11 cellular contexts compared by ENCODE assay signal in the genomic region with DNA sequence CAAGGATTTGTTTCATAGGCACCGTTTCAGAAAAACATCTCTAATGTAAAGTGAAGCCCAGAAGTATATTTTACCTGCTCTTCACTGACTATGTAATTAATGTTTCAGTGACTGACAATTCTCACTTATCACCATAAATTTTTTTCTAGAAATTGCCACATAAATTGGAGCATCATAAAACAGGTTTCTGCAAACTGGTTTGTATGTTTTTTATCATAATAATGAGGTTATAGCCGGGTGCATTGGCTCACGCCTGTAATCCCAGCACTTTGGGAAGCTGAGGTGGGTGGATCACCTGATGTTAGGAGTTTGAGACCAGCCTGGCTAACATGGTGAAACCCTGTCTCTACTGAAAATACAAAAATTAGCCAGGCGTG. TPM values are rescaled to one million over a fixed set of nuclear protein-coding genes. Genes with fewer than 3 reads are reported as not detected.
DNase-seq lines count a peak whose midpoint lies in the region; ATAC-seq and TF ChIP-seq lines count a peak whose summit lies in the region.
"Had no signal": no experiment of that assay in that cellular context is flagged by ENCODE, and none has a peak within 500 bp of the region (broad histone marks: within the 10 kb centered on the region; RNA-seq: fewer than 3 reads in every experiment).

No MANE protein-coding gene starts in this region.

- H3K27me3 Mint-ChIP-seq in activated CD4-positive, alpha-beta T cell treated with anti-CD3 and anti-CD28 coated beads, Interleukin-2, amount 10 ng/mL, durations not matched to agents 24 days and 14 days, result no peaks in the 10 kb centered on the region
- H3K27me3 Mint-ChIP-seq in endodermal cell (ENCODE audit: insufficient read depth), result no peaks in the 10 kb centered on the region

- H3K36me3 ChIP-seq in OCI-LY3 (replicated peaks; ENCODE audit: low read depth, low read length) (no peaks in the 10 kb centered on the region), endodermal cell (ENCODE audit: control insufficient read depth, insufficient read depth, low read length) (no peaks in the 10 kb centered on the region), spleen (no peaks in the 10 kb centered on the region), brain microvascular endothelial cell (replicated peaks) (no peaks in the 10 kb centered on the region), left lung (no peaks in the 10 kb centered on the region)
- H3K36me3 ChIP-seq: WERI-Rb-1 had no signal

- H3K4me1 ChIP-seq in OCI-LY3 (ENCODE audit: low read length) (peaks cover 81% of the 10 kb centered on the region), endodermal cell (ENCODE audit: control insufficient read depth, insufficient read depth, low read length) (no peaks in the 10 kb centered on the region), spleen (peaks cover 56 to 100% (median 92%) of the 10 kb centered on the region in 6 donors), left lung (peaks cover 12 to 32% of the 10 kb centered on the region in 2 donors)

- no peaks in the 10 kb centered on the region; the same call in 1 of the 2 replicates for H3K27me3 ChIP-seq in OCI-LY3 (ENCODE audit: low read depth, low read length)
- H3K27me3 ChIP-seq in endodermal cell (ENCODE audit: control insufficient read depth, insufficient read depth, low read length, poor library complexity, severe bottlenecking), result no peaks in the 10 kb centered on the region
- no peaks in the 10 kb centered on the region for H3K27me3 ChIP-seq in spleen (replicated peaks in 1 of 7)
- H3K27me3 ChIP-seq in brain microvascular endothelial cell (replicated peaks), result no peaks in the 10 kb centered on the region
- no peaks in the 10 kb centered on the region for H3K27me3 ChIP-seq in left lung

- no peak for ATAC-seq in left lung

- H3K9me3 ChIP-seq in OCI-LY3 (ENCODE audit: insufficient read depth, low read length) (peaks cover 11% of the 10 kb centered on the region; the same call in 1 of the 2 replicates), endodermal cell (ENCODE audit: control insufficient read depth, low read length) (no peaks in the 10 kb centered on the region), spleen (no peaks in the 10 kb centered on the region), left lung (no peaks in the 10 kb centered on the region)

- H3K9ac ChIP-seq in OCI-LY3 (ENCODE audit: low read length) (peak overlapping the region; percentile 49; the same call in 1 of the 2 replicates), endodermal cell (ENCODE audit: extremely low read depth, low read length, poor library complexity, severe bottlenecking) (no peak overlapping the region)

- H3K27ac ChIP-seq in OCI-LY3 (ENCODE audit: low read length), result peak overlapping the region; percentile 91; the same call in 1 of the 2 replicates
- no peak overlapping the region for H3K27ac ChIP-seq in endodermal cell (ENCODE audit: low read depth, low read length)
- H3K27ac ChIP-seq in spleen, result peak overlapping the region; percentile 88 to 96 (median 90)
- H3K27ac ChIP-seq in brain microvascular endothelial cell, result no peak overlapping the region
- H3K27ac ChIP-seq in left lung, result peak overlapping the region in 1 of 2 donors; percentile 70

- H3K4me1 Mint-ChIP-seq in activated CD4-positive, alpha-beta T cell treated with anti-CD3 and anti-CD28 coated beads, Interleukin-2, amount 10 ng/mL, durations not matched to agents 24 days and 14 days, result peaks cover 45% of the 10 kb centered on the region
- peaks cover 27% of the 10 kb centered on the region for H3K4me1 Mint-ChIP-seq in endodermal cell

- WGBS in endodermal cell (ENCODE audit: insufficient coverage in 1 of 2, insufficient read length in 1 of 2), 2 experiments, result 91 to 92% methylated on average over 4 of the region's 4 CpGs
- WGBS in spleen, 5 donors, result 60 to 73% (median 64%) methylated on average over 4 of the region's 4 CpGs

- H3K4me3 ChIP-seq in OCI-LY3 (ENCODE audit: low read length), result no peak overlapping the region
- H3K4me3 ChIP-seq in endodermal cell (ENCODE audit: low read length), result no peak overlapping the region
- no peak overlapping the region for H3K4me3 ChIP-seq in spleen
- H3K4me3 ChIP-seq in brain microvascular endothelial cell (ENCODE audit: low read depth, low read length), result no peak overlapping the region
- no peak overlapping the region for H3K4me3 ChIP-seq in left lung

- TF ChIP-seq CTCF in OCI-LY3 (IDR thresholded peaks at IDR 0.05; ENCODE audit: low read depth, low read length) (no peak), endodermal cell (conservative IDR thresholded peaks at IDR 0.05) (no peak), spleen (IDR thresholded peaks at IDR 0.05 in 8 of 11, conservative IDR thresholded peaks at IDR 0.05 in 3 of 11) (no peak), brain microvascular endothelial cell (IDR thresholded peaks at IDR 0.05; ENCODE audit: low read depth, low read length, missing control alignments) (no peak), left lung (IDR thresholded peaks at IDR 0.05) (no peak)

- peak; percentile 44 for DNase-seq in activated CD4-positive, alpha-beta T cell treated with anti-CD3 and anti-CD28 coated beads, Interleukin-2, amount 10 ng/mL, durations not matched to agents 24 days and 14 days
- no peak for DNase-seq in activated CD4-positive, alpha-beta T cell treated with anti-CD3 and anti-CD28 coated beads, Interleukin-2, amount 50 U/mL, for 1 hour
- DNase-seq in endodermal cell (no peak), spleen (no peak), brain microvascular endothelial cell (no peak), AG20443 (ENCODE audit: low spot score) (no peak), left lung (no peak)
- DNase-seq: activated effector memory CD4-positive, alpha-beta T cell treated with Interleukin-2 at 50 U/mL for 16 hours; cortex of kidney; WERI-Rb-1 had no signal

- no peaks in the 10 kb centered on the region for H3K9me3 Mint-ChIP-seq in activated CD4-positive, alpha-beta T cell treated with anti-CD3 and anti-CD28 coated beads, Interleukin-2, amount 10 ng/mL, durations not matched to agents 24 days and 14 days
- H3K9me3 Mint-ChIP-seq in endodermal cell, result no peaks in the 10 kb centered on the region

- H3K4me3 Mint-ChIP-seq in activated CD4-positive, alpha-beta T cell treated with anti-CD3 and anti-CD28 coated beads, Interleukin-2, amount 10 ng/mL, durations not matched to agents 24 days and 14 days, result no peak overlapping the region
- no peak overlapping the region for H3K4me3 Mint-ChIP-seq in endodermal cell

- TF ChIP-seq POLR2A in spleen (IDR thresholded peaks at IDR 0.05), result no peak

- no peak overlapping the region for H2AFZ ChIP-seq in OCI-LY3 (ENCODE audit: low read depth, low read length)

- in situ Hi-C loops in brain microvascular endothelial cell (cut with HindIII; ENCODE audit: low pct_ligation_motif_present, low sequenced_read_pairs), result loop anchor here (25.0 kb wide), 1 partner anchor 90 kb away; no protein-coding TSS in a partner anchor

- H3K36me3 Mint-ChIP-seq in activated CD4-positive, alpha-beta T cell treated with anti-CD3 and anti-CD28 coated beads, Interleukin-2, amount 10 ng/mL, durations not matched to agents 24 days and 14 days (ENCODE audit: low read depth), result no peaks in the 10 kb centered on the region
- H3K36me3 Mint-ChIP-seq in endodermal cell (ENCODE audit: low read depth), result no peaks in the 10 kb centered on the region

- no peaks in the 10 kb centered on the region for H3K79me2 ChIP-seq in OCI-LY3 (ENCODE audit: low read length)

- H3K4me2 ChIP-seq in OCI-LY3 (ENCODE audit: low read length), result peak overlapping the region; percentile 82

- peak overlapping the region; percentile 97 for H3K27ac Mint-ChIP-seq in activated CD4-positive, alpha-beta T cell treated with anti-CD3 and anti-CD28 coated beads, Interleukin-2, amount 10 ng/mL, durations not matched to agents 24 days and 14 days
- peak overlapping the region; percentile 79 for H3K27ac Mint-ChIP-seq in endodermal cell

- intact Hi-C loops in activated CD4-positive, alpha-beta T cell treated with anti-CD3 and anti-CD28 coated beads, Interleukin-2, amount 10 ng/mL, durations not matched to agents 24 days and 14 days (cut with micrococcal nuclease), result loop anchor here (5.0 kb wide), 2 partner anchors 80 to 265 kb away; no protein-coding TSS in a partner anchor
- intact Hi-C loops in spleen (cut with DNase I; ENCODE audit: low total_unique reads), result loop anchor here (2.0 kb wide), 1 partner anchor 38 kb away; no protein-coding TSS in a partner anchor
- intact Hi-C loops in left lung (cut with DNase I), result no loop called here

- no peaks in the 10 kb centered on the region for H4K20me1 ChIP-seq in OCI-LY3 (ENCODE audit: insufficient read depth, low read length)

RNA-seq across cellular contexts. Expression of gene SYPL1, which starts 39.4 kb away (rescaled TPM):
- 26.6 and 27.2 TPM in 2 replicates for total RNA-seq in activated CD4-positive, alpha-beta T cell treated with anti-CD3 and anti-CD28 coated beads, Interleukin-2, amount 10 ng/mL, durations not matched to agents 24 days and 14 days
- total RNA-seq in endodermal cell (10 to 100 TPM; 74.8 to 76.7 TPM), spleen (100 to 1,000 TPM in 2 of 7 donors, 10 to 100 TPM in 5; 72.8 to 113 (median 95.3) TPM), left lung (10 to 100 TPM; 81.9 to 93.1 TPM)
- 58.1 TPM for polyA plus RNA-seq in endodermal cell (2013, experiment 1 of 2)
- polyA plus RNA-seq in endodermal cell (2013, experiment 2 of 2), result 55.4 TPM
- polyA plus RNA-seq in spleen, result 10 to 100 TPM; 49.9 to 79.0 (median 67.3) TPM

Comparison
In these comparisons a context has a peak if more than half of its experiments do, and no peak if none do; other contexts are left out.
1. H3K27ac ChIP-seq: peak in OCI-LY3 (single experiment) and spleen (8 of 8); none in endodermal cell (single experiment) and brain microvascular endothelial cell (single experiment).
2. intact Hi-C loops: an anchor here in activated CD4-positive, alpha-beta T cell treated with anti-CD3 and anti-CD28 coated beads, Interleukin-2, amount 10 ng/mL, durations not matched to agents 24 days and 14 days (5.0 kb wide) and spleen (2.0 kb wide); none called in left lung.